ENCODE assay signal across 13 cellular contexts in genomic region chr4:1266881-1267763, GRCh38. TPM values are rescaled to one million over a fixed set of nuclear protein-coding genes. Genes with fewer than 3 reads are reported as not detected.
DNase-seq lines count a peak whose midpoint lies in the region; ATAC-seq, FAIRE-seq and TF ChIP-seq lines count a peak whose summit lies in the region.
"Had no signal": no experiment of that assay in that cellular context is flagged by ENCODE, and none has a peak within 500 bp of the region (broad histone marks: within the 10 kb centered on the region; RNA-seq: fewer than 3 reads in every experiment).

No MANE protein-coding gene starts in this region.

- FAIRE-seq in colon (lab: Jason Lieb, UNC): peak; percentile 62
- FAIRE-seq: HTR-8/SVneo had no signal

- no peaks in the 10 kb centered on the region for H3K9me2 ChIP-seq in OCI-LY7 (ENCODE audit: insufficient read depth, low read length)
- no peaks in the 10 kb centered on the region for H3K9me2 ChIP-seq in hepatocyte (replicated peaks; ENCODE audit: insufficient read depth)

- CTCF ChIA-PET in OCI-LY7 (lab: Charles Lee; ENCODE audit: unreplicated experiment): no interaction called here

- H3K79me2 ChIP-seq in OCI-LY7 (ENCODE audit: insufficient read depth, low read depth, low read length) (no peaks in the 10 kb centered on the region), hepatocyte (no peaks in the 10 kb centered on the region)
- H3K79me2 ChIP-seq: parathyroid adenoma had no signal

- no peaks in the 10 kb centered on the region for H3K27me3 Mint-ChIP-seq in activated naive CD4-positive, alpha-beta T cell treated with anti-CD3 and anti-CD28 coated beads, Interleukin-2, amount 50 U/mL, for 24 hours
- H3K27me3 Mint-ChIP-seq in osteocyte (ENCODE audit: unreplicated experiment): no peaks in the 10 kb centered on the region

- H3K9me3 Mint-ChIP-seq in activated naive CD4-positive, alpha-beta T cell treated with anti-CD3 and anti-CD28 coated beads, Interleukin-2, amount 50 U/mL, for 24 hours: no peaks in the 10 kb centered on the region
- peaks cover 8% of the 10 kb centered on the region for H3K9me3 Mint-ChIP-seq in osteocyte (ENCODE audit: unreplicated experiment)

- H3K4me3 Mint-ChIP-seq in activated naive CD4-positive, alpha-beta T cell treated with anti-CD3 and anti-CD28 coated beads, Interleukin-2, amount 50 U/mL, for 24 hours: peak overlapping the region; percentile 81
- H3K4me3 Mint-ChIP-seq in osteocyte (ENCODE audit: unreplicated experiment): no peak overlapping the region

- peaks cover 3% of the 10 kb centered on the region for H3K36me3 Mint-ChIP-seq in activated naive CD4-positive, alpha-beta T cell treated with anti-CD3 and anti-CD28 coated beads, Interleukin-2, amount 50 U/mL, for 24 hours
- H3K36me3 Mint-ChIP-seq in osteocyte (ENCODE audit: unreplicated experiment): peaks cover 21% of the 10 kb centered on the region

- H3K27ac ChIP-seq in OCI-LY7 (ENCODE audit: low read depth, low read length, poor library complexity, severe bottlenecking): peak overlapping the region; percentile 68
- no peak overlapping the region for H3K27ac ChIP-seq in upper lobe of right lung
- no peak overlapping the region for H3K27ac ChIP-seq in hepatocyte
- H3K27ac ChIP-seq: parathyroid adenoma had no signal

- peak overlapping the region; percentile 80 for H3K27ac Mint-ChIP-seq in activated naive CD4-positive, alpha-beta T cell treated with anti-CD3 and anti-CD28 coated beads, Interleukin-2, amount 50 U/mL, for 24 hours
- H3K27ac Mint-ChIP-seq in osteocyte (ENCODE audit: unreplicated experiment): no peak overlapping the region

- peaks cover 19% of the 10 kb centered on the region for H3K36me3 ChIP-seq in OCI-LY7 (ENCODE audit: insufficient read depth, low read length)
- no peaks in the 10 kb centered on the region for H3K36me3 ChIP-seq in upper lobe of right lung
- H3K36me3 ChIP-seq in hepatocyte (replicated peaks; ENCODE audit: insufficient read depth, low read depth): no peaks in the 10 kb centered on the region

- no peaks in the 10 kb centered on the region for H3K27me3 ChIP-seq in upper lobe of right lung
- H3K27me3 ChIP-seq in hepatocyte: no peaks in the 10 kb centered on the region

- TF ChIP-seq CTCF in OCI-LY7 (conservative IDR thresholded peaks at IDR 0.05; ENCODE audit: low read length) (no peak), upper lobe of right lung (IDR thresholded peaks at IDR 0.05) (no peak), hepatocyte (IDR thresholded peaks at IDR 0.05; ENCODE audit: poor library complexity) (no peak), osteocyte (IDR thresholded peaks at IDR 0.05) (no peak)

- intact Hi-C loops in OCI-LY7 (cut with micrococcal nuclease; ENCODE audit: unreplicated experiment): loop anchor here (2.0 to 5.0 kb wide), 2 partner anchors 16 to 80 kb away; partner anchors contain the start of gene UVSSA
- intact Hi-C loops in upper lobe of right lung (cut with DNase I): no loop called here

- 92% methylated on average over 9 of the region's 9 CpGs for WGBS in hepatocyte (ENCODE audit: low lambda C conversion rate, missing lambda C conversion rate)

- peak overlapping the region; percentile 61 for H3K4me3 ChIP-seq in OCI-LY7 (ENCODE audit: low read depth, low read length, poor library complexity, severe bottlenecking)
- H3K4me3 ChIP-seq in upper lobe of right lung: peak overlapping the region; percentile 4
- H3K4me3 ChIP-seq in hepatocyte: no peak overlapping the region
- H3K4me3 ChIP-seq: smooth muscle cell had no signal

- H3K4me1 ChIP-seq in OCI-LY7 (ENCODE audit: insufficient read depth, low read length, poor library complexity, severe bottlenecking) (peaks cover 14% of the 10 kb centered on the region), upper lobe of right lung (no peaks in the 10 kb centered on the region), hepatocyte (ENCODE audit: insufficient read depth) (no peaks in the 10 kb centered on the region)
- H3K4me1 ChIP-seq: parathyroid adenoma had no signal

- no peaks in the 10 kb centered on the region for H4K20me1 ChIP-seq in OCI-LY7 (ENCODE audit: insufficient read depth, low read length)
- no peaks in the 10 kb centered on the region for H4K20me1 ChIP-seq in hepatocyte (ENCODE audit: insufficient read depth, poor library complexity, severe bottlenecking)

- H3K9me3 ChIP-seq in OCI-LY7 (ENCODE audit: low read length): peaks cover 14% of the 10 kb centered on the region
- H3K9me3 ChIP-seq in upper lobe of right lung: peaks cover 6% of the 10 kb centered on the region
- H3K9me3 ChIP-seq in hepatocyte (ENCODE audit: low read depth): no peaks in the 10 kb centered on the region

- DNase-seq in activated naive CD4-positive, alpha-beta T cell treated with anti-CD3 and anti-CD28 coated beads, Interleukin-2, amount 50 U/mL, for 16 hours: no peak
- DNase-seq in OCI-LY7 (ENCODE audit: low spot score) (no peak), upper lobe of right lung (no peak), hepatocyte (ENCODE audit: low spot score) (no peak), osteocyte (ENCODE audit: extremely low spot score, unreplicated experiment) (no peak), NCI-H82 treated with DMSO at 0.1 percent for 48 hours (lab: John Stamatoyannopoulos, UW; ENCODE audit: unreplicated experiment) (no peak)
- DNase-seq: amniotic stem cell, NCI-H748 treated with DMSO at 0.1 percent for 48 hours had no signal

- no peak for ATAC-seq in upper lobe of right lung

- H3K4me2 ChIP-seq in OCI-LY7 (ENCODE audit: low read length) (peak overlapping the region; percentile 77), hepatocyte (no peak overlapping the region)
- H3K4me2 ChIP-seq: smooth muscle cell had no signal

- peak overlapping the region; percentile 85 for H2AFZ ChIP-seq in OCI-LY7 (ENCODE audit: low read length)
- no peak overlapping the region for H2AFZ ChIP-seq in hepatocyte
- H2AFZ ChIP-seq: parathyroid adenoma had no signal

- BruUV-seq in OCI-LY7 (replicated peaks; lab: Mats Ljungman, UMichigan): no TSS peak

- H3K4me1 Mint-ChIP-seq in activated naive CD4-positive, alpha-beta T cell treated with anti-CD3 and anti-CD28 coated beads, Interleukin-2, amount 50 U/mL, for 24 hours: peaks cover 18% of the 10 kb centered on the region
- no peaks in the 10 kb centered on the region for H3K4me1 Mint-ChIP-seq in osteocyte (ENCODE audit: unreplicated experiment)

- POLR2A ChIA-PET in OCI-LY7 (lab: Charles Lee): interaction anchor here (0.6 to 1.9 kb wide), 5 partner anchors 10 to 229 kb away, joined by 3 to 6 read pairs (median 3); no protein-coding TSS in a partner anchor

RNA-seq across cellular contexts. Expression of gene CTBP1, which starts 18.2 kb away (rescaled TPM):
- 286 and 311 TPM in 2 replicates for total RNA-seq in OCI-LY7 (2014; rRNA removed; shearing (Covaris generic))
- 228 and 238 TPM in 2 replicates for total RNA-seq in OCI-LY7 (2022)
- total RNA-seq in upper lobe of right lung: 169 TPM
- total RNA-seq in hepatocyte: 129 and 169 TPM in 2 replicates
- 147 and 179 TPM in 2 replicates for polyA plus RNA-seq in hepatocyte
- 172 and 176 TPM in 2 replicates for total RNA-seq in osteocyte

RNA-seq across cellular contexts. Expression of gene MAEA, which starts 22.6 kb away (rescaled TPM):
- 52.5 and 53.2 TPM in 2 replicates for total RNA-seq in OCI-LY7 (2014; rRNA removed; shearing (Covaris generic))
- total RNA-seq in OCI-LY7 (2022): 59.3 and 64.2 TPM in 2 replicates
- 63.2 TPM for total RNA-seq in upper lobe of right lung
- total RNA-seq in hepatocyte: 63.8 and 66.6 TPM in 2 replicates
- polyA plus RNA-seq in hepatocyte: 69.6 and 73.2 TPM in 2 replicates
- total RNA-seq in osteocyte: 62.5 and 62.9 TPM in 2 replicates
